ENCODE assay signal across 10 cellular contexts in genomic region chr2:196293751-196294486, GRCh38.
DNase-seq lines count a peak whose midpoint lies in the region; ATAC-seq and TF ChIP-seq lines count a peak whose summit lies in the region.
"Had no signal": no experiment of that assay in that cellular context is flagged by ENCODE, and none has a peak within 500 bp of the region (broad histone marks: within the 10 kb centered on the region; RNA-seq: fewer than 3 reads in every experiment).

No MANE protein-coding gene starts in this region.

- H3K27ac Mint-ChIP-seq in MCF 10A (ENCODE audit: low read depth, unreplicated experiment), result peak overlapping the region; percentile 35
- no peak overlapping the region for H3K27ac Mint-ChIP-seq in CD8-positive, alpha-beta memory T cell

- H3K9me3 ChIP-seq in MG63, result no peaks in the 10 kb centered on the region
- H3K9me3 ChIP-seq in lung (ENCODE audit: control insufficient read depth in 2 of 2, insufficient read depth in 1 of 2, low read length in 1 of 2), result no peaks in the 10 kb centered on the region
- H3K9me3 ChIP-seq in CD8-positive, alpha-beta memory T cell (ENCODE audit: low read length), result no peaks in the 10 kb centered on the region
- H3K9me3 ChIP-seq: Caco-2 had no signal

- DNase-seq in AG20443 (ENCODE audit: low spot score) (peak; percentile 76), MG63 (peak; percentile 19), MCF 10A (ENCODE audit: unreplicated experiment) (peak; percentile 79), lung (ENCODE audit: low spot score) (no peak), NCI-H2171 (lab: John Stamatoyannopoulos, UW) (no peak), mesenteric fat pad (ENCODE audit: low spot score) (no peak)
- no peak for DNase-seq in CD8-positive, alpha-beta memory T cell
- DNase-seq: Caco-2, NCI-H510A treated with DMSO at 0.1 percent for 48 hours had no signal

- TF ChIP-seq CTCF in MCF 10A (IDR thresholded peaks at IDR 0.05; ENCODE audit: unreplicated experiment) (no peak), lung (IDR thresholded peaks at IDR 0.05; ENCODE audit: control extremely low read depth, extremely low read depth) (no peak)

- H3K27me3 Mint-ChIP-seq in MCF 10A (ENCODE audit: insufficient read depth, unreplicated experiment), result no peaks in the 10 kb centered on the region
- H3K27me3 Mint-ChIP-seq in CD8-positive, alpha-beta memory T cell, result no peaks in the 10 kb centered on the region

- H3K4me3 ChIP-seq in MG63 (no peak overlapping the region), lung (no peak overlapping the region)
- H3K4me3 ChIP-seq in CD8-positive, alpha-beta memory T cell (ENCODE audit: low read length), result no peak overlapping the region

- H3K27me3 ChIP-seq in MG63, result no peaks in the 10 kb centered on the region
- no peaks in the 10 kb centered on the region for H3K27me3 ChIP-seq in lung (ENCODE audit: control insufficient read depth, insufficient read depth)
- H3K27me3 ChIP-seq in CD8-positive, alpha-beta memory T cell (ENCODE audit: insufficient read depth, low read length, poor library complexity, severe bottlenecking), result no peaks in the 10 kb centered on the region

- H3K36me3 ChIP-seq in MG63, result no peaks in the 10 kb centered on the region
- H3K36me3 ChIP-seq in lung (ENCODE audit: control insufficient read depth in 2 of 2, insufficient read depth in 2 of 2, low read length in 2 of 2), result peaks cover 0 to 4% of the 10 kb centered on the region in 2 donors
- H3K36me3 ChIP-seq in CD8-positive, alpha-beta memory T cell (ENCODE audit: insufficient read depth, low read length), result no peaks in the 10 kb centered on the region

- H3K4me3 Mint-ChIP-seq in MCF 10A (ENCODE audit: unreplicated experiment), result no peak overlapping the region
- no peak overlapping the region for H3K4me3 Mint-ChIP-seq in CD8-positive, alpha-beta memory T cell

- H3K27ac ChIP-seq in lung (ENCODE audit: low read depth in 1 of 2, low read length in 1 of 2), result peak overlapping the region in 1 of 2 donors; percentile 21
- H3K27ac ChIP-seq in CD8-positive, alpha-beta memory T cell (ENCODE audit: low read depth, low read length), result no peak overlapping the region

- ATAC-seq in lung (ENCODE audit: insufficient read depth, low FRiP score) (peak; percentile 63), GM21737 (IDR thresholded peaks at IDR 0.05; ENCODE audit: unreplicated experiment) (no peak)

- CTCF ChIA-PET in MCF 10A (lab: Yijun Ruan, JAX), result interaction anchor here (0.6 to 3.0 kb wide), 9 partner anchors 9 to 468 kb away, joined by 3 to 19 read pairs (median 5); no protein-coding TSS in a partner anchor
- CTCF ChIA-PET in CD8-positive, alpha-beta memory T cell (lab: Charles Lee), result interaction anchor here (1.1 kb wide), 1 partner anchor 216 kb away, joined by 3 read pairs; no protein-coding TSS in a partner anchor

- H3K36me3 Mint-ChIP-seq in MCF 10A (ENCODE audit: insufficient read depth, unreplicated experiment), result no peaks in the 10 kb centered on the region
- H3K36me3 Mint-ChIP-seq in CD8-positive, alpha-beta memory T cell, result no peaks in the 10 kb centered on the region

- WGBS in lung, 2 donors, result 48 to 62% methylated on average over 3 of the region's 3 CpGs

- intact Hi-C loops in MCF 10A (cut with micrococcal nuclease), result loop anchor here (2.0 to 5.0 kb wide), 3 partner anchors 122 to 307 kb away; partner anchors contain the start of gene STK17B

- peaks cover 36% of the 10 kb centered on the region for H3K4me1 Mint-ChIP-seq in MCF 10A (ENCODE audit: insufficient read depth, unreplicated experiment)
- peaks cover 18 to 39% (median 22%) of the 10 kb centered on the region in 3 donors for H3K4me1 Mint-ChIP-seq in CD8-positive, alpha-beta memory T cell

- H3K9me3 Mint-ChIP-seq in MCF 10A (ENCODE audit: unreplicated experiment), result no peaks in the 10 kb centered on the region
- no peaks in the 10 kb centered on the region for H3K9me3 Mint-ChIP-seq in CD8-positive, alpha-beta memory T cell

- POLR2A ChIA-PET in MCF 10A (lab: Yijun Ruan, JAX), result interaction anchor here (0.5 to 2.8 kb wide), 4 partner anchors 124 to 692 kb away, joined by 3 to 16 read pairs (median 7); no protein-coding TSS in a partner anchor
- POLR2A ChIA-PET in CD8-positive, alpha-beta memory T cell (lab: Charles Lee), result interaction anchor here (0.5 kb wide), 1 partner anchor 57 kb away, joined by 3 read pairs; no protein-coding TSS in a partner anchor

- BruUV-seq in MCF 10A (replicated peaks; lab: Mats Ljungman, UMichigan), result no TSS peak

- H3K4me1 ChIP-seq in lung (ENCODE audit: control insufficient read depth in 2 of 2, insufficient read depth in 2 of 2, low read length in 2 of 2), result peaks cover 1 to 14% of the 10 kb centered on the region in 2 donors
- peaks cover 12% of the 10 kb centered on the region for H3K4me1 ChIP-seq in CD8-positive, alpha-beta memory T cell (ENCODE audit: insufficient read depth, low read length)

Comparison
In these comparisons a context has a peak if more than half of its experiments do, and no peak if none do; other contexts are left out.
1. DNase-seq: peak in AG20443 (single experiment), MG63 (single experiment) and MCF 10A (single experiment); none in lung (single experiment), NCI-H2171 (single experiment), mesenteric fat pad (single experiment) and CD8-positive, alpha-beta memory T cell (0 of 5).